In the genomic region with DNA sequence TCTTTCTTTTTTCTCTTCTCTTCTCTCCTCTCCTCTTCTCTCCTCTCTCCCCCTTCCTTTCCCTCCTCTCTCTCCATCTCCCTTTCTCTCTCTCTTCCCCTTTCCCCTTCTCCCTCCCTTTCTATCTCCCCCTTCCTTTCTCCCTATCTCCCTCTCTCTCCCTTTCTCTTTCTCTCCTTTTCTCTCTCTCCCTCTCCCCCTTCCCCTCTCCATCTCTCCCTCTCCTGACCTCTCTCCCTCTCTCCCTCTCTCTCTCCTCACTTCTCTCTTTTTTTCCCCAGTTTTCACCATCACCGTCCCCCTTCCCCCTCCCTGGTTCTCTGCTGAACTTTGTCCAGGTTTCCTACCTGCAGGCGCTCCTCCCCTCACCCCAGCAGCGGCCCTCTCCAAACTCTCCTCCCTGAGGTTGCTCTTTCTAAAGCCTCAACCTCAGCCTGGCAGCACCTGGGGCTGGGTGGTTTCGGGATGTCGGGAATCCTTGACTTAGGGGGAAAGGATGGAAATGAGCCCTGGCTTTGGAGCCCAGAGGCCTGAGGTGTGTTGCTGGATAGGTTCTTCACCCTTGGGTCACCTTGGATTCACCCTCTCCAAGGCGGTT, we compare ENCODE assay signal across 9 cellular contexts. TPM values are rescaled to one million over a fixed set of nuclear protein-coding genes. Genes with fewer than 3 reads are reported as not detected.
DNase-seq lines count a peak whose midpoint lies in the region; ATAC-seq and TF ChIP-seq lines count a peak whose summit lies in the region.
"Had no signal": no experiment of that assay in that cellular context is flagged by ENCODE, and none has a peak within 500 bp of the region (broad histone marks: within the 10 kb centered on the region; RNA-seq: fewer than 3 reads in every experiment).

No MANE protein-coding gene starts in this region.

- no peaks in the 10 kb centered on the region for H3K79me1 ChIP-seq in mesenchymal stem cell (replicated peaks; ENCODE audit: low read length, poor library complexity, severe bottlenecking)

- H4K8ac ChIP-seq in mesenchymal stem cell (ENCODE audit: low read length): no peak overlapping the region

- WGBS in mesenchymal stem cell: 11% methylated on average over 4 of the region's 6 CpGs

- H2BK12ac ChIP-seq in mesenchymal stem cell (ENCODE audit: low read length in 2 of 2): no peak overlapping the region

- H3K4me1 Mint-ChIP-seq in HFFc6 (ENCODE audit: low read depth): peaks cover 29% of the 10 kb centered on the region
- H3K4me1 Mint-ChIP-seq in activated CD8-positive, alpha-beta T cell treated with anti-CD3 and anti-CD28 coated beads, Interleukin-2, amount 10 ng/mL, durations not matched to agents 7 days and 5 days (ENCODE audit: low read depth): no peaks in the 10 kb centered on the region

- no peak overlapping the region for H2BK120ac ChIP-seq in mesenchymal stem cell (ENCODE audit: low read depth, low read length)

- H3K4me3 ChIP-seq in duodenal mucosa (ENCODE audit: low read depth in 1 of 2, low read length in 2 of 2): peak overlapping the region; percentile 49 to 50
- H3K4me3 ChIP-seq in mesenchymal stem cell (ENCODE audit: insufficient read depth in 1 of 2, low read depth in 1 of 2, low read length in 2 of 2): peak overlapping the region in 1 of 2 experiments; percentile 79
- peak overlapping the region; percentile 21 for H3K4me3 ChIP-seq in thoracic aorta

- ATAC-seq in thoracic aorta (ENCODE audit: insufficient number of reproducible peaks, low FRiP score, low read depth) (no peak), GM21423 (IDR thresholded peaks at IDR 0.05; ENCODE audit: unreplicated experiment) (no peak)
- ATAC-seq in activated CD8-positive, alpha-beta T cell treated with anti-CD3 and anti-CD28 coated beads, Interleukin-2, amount 10 ng/mL, durations not matched to agents 7 days and 5 days: no peak

- no peak overlapping the region for H3K14ac ChIP-seq in mesenchymal stem cell (ENCODE audit: low read length in 2 of 2)

- H3K23ac ChIP-seq in mesenchymal stem cell (ENCODE audit: low read length in 2 of 2): peak overlapping the region in 1 of 2 experiments; percentile 26

- POLR2A ChIA-PET in activated CD8-positive, alpha-beta T cell treated with anti-CD3 and anti-CD28 coated beads, Interleukin-2, amount 10 ng/mL, durations not matched to agents 7 days and 5 days (lab: Charles Lee): no interaction called here

- no peak for TF ChIP-seq CTCF in HFFc6 (IDR thresholded peaks at IDR 0.05)
- TF ChIP-seq CTCF in thoracic aorta (IDR thresholded peaks at IDR 0.05): no peak

- no peak overlapping the region for H4K91ac ChIP-seq in mesenchymal stem cell (ENCODE audit: low read length)

- H3K27ac Mint-ChIP-seq in HFFc6: peak overlapping the region; percentile 16; the same call in 1 of the 2 replicates
- H3K27ac Mint-ChIP-seq in activated CD8-positive, alpha-beta T cell treated with anti-CD3 and anti-CD28 coated beads, Interleukin-2, amount 10 ng/mL, durations not matched to agents 7 days and 5 days: no peak overlapping the region

- no peaks in the 10 kb centered on the region for H3K9me3 Mint-ChIP-seq in HFFc6
- H3K9me3 Mint-ChIP-seq in activated CD8-positive, alpha-beta T cell treated with anti-CD3 and anti-CD28 coated beads, Interleukin-2, amount 10 ng/mL, durations not matched to agents 7 days and 5 days (ENCODE audit: insufficient read depth): no peaks in the 10 kb centered on the region

- H3K27me3 ChIP-seq in duodenal mucosa (ENCODE audit: control insufficient read depth in 1 of 2, insufficient read depth in 2 of 2, low read length in 2 of 2) (peaks cover 76 to 92% of the 10 kb centered on the region in 2 donors), mesenchymal stem cell (ENCODE audit: control insufficient read depth in 1 of 2, insufficient read depth in 1 of 2, low read length in 2 of 2) (peaks cover 83 to 98% of the 10 kb centered on the region in 2 experiments), thoracic aorta (replicated peaks; ENCODE audit: insufficient read depth) (peaks cover 27% of the 10 kb centered on the region)

- CTCF ChIA-PET in activated CD8-positive, alpha-beta T cell treated with anti-CD3 and anti-CD28 coated beads, Interleukin-2, amount 10 ng/mL, durations not matched to agents 7 days and 5 days (lab: Charles Lee): no interaction called here

- H2BK15ac ChIP-seq in mesenchymal stem cell (ENCODE audit: low read depth, poor library complexity, severe bottlenecking): no peak overlapping the region

- H3K36me3 Mint-ChIP-seq in HFFc6 (ENCODE audit: low read depth): no peaks in the 10 kb centered on the region
- H3K36me3 Mint-ChIP-seq in activated CD8-positive, alpha-beta T cell treated with anti-CD3 and anti-CD28 coated beads, Interleukin-2, amount 10 ng/mL, durations not matched to agents 7 days and 5 days (ENCODE audit: low read depth): no peaks in the 10 kb centered on the region

- no peak for DNase-seq in HFFc6
- no peak for DNase-seq in mesenchymal stem cell
- no peak for DNase-seq in thoracic aorta (ENCODE audit: low spot score)
- DNase-seq in NOMO-1 treated with DMSO at 0.1 percent for 48 hours (lab: John Stamatoyannopoulos, UW; ENCODE audit: unreplicated experiment): no peak
- DNase-seq in activated CD8-positive, alpha-beta T cell treated with anti-CD3 and anti-CD28 coated beads, Interleukin-2, amount 10 ng/mL, durations not matched to agents 7 days and 5 days: no peak
- DNase-seq: activated CD8-positive, alpha-beta memory T cell treated with anti-CD3 and anti-CD28 coated beads, Interleukin-2, amount 50 U/mL, for 4 hours; stimulated activated naive CD4-positive, alpha-beta T cell treated with Interleukin-2 at 50 U/mL for 16 hours had no signal

- no peak overlapping the region for H3K4me2 ChIP-seq in mesenchymal stem cell (ENCODE audit: low read length, poor library complexity, severe bottlenecking)

- no peak overlapping the region for H3K18ac ChIP-seq in mesenchymal stem cell (ENCODE audit: low read depth in 1 of 2, low read length in 2 of 2)

- no peaks in the 10 kb centered on the region for H3K9me3 ChIP-seq in duodenal mucosa (ENCODE audit: control insufficient read depth in 1 of 2, low read length in 2 of 2)
- H3K9me3 ChIP-seq in mesenchymal stem cell (ENCODE audit: control insufficient read depth, low read length): no peaks in the 10 kb centered on the region
- H3K9me3 ChIP-seq in thoracic aorta: no peaks in the 10 kb centered on the region

- H3K27ac ChIP-seq in duodenal mucosa (ENCODE audit: low read depth, low read length) (no peak overlapping the region), mesenchymal stem cell (ENCODE audit: low read length, poor library complexity, severe bottlenecking) (no peak overlapping the region), thoracic aorta (no peak overlapping the region)

- H2AFZ ChIP-seq in mesenchymal stem cell (ENCODE audit: low read depth, low read length): no peak overlapping the region

- H2BK5ac ChIP-seq in mesenchymal stem cell (ENCODE audit: low read depth, low read length, poor library complexity, severe bottlenecking): no peak overlapping the region

- peak overlapping the region; percentile 85 for H3K4me3 Mint-ChIP-seq in HFFc6
- no peak overlapping the region for H3K4me3 Mint-ChIP-seq in activated CD8-positive, alpha-beta T cell treated with anti-CD3 and anti-CD28 coated beads, Interleukin-2, amount 10 ng/mL, durations not matched to agents 7 days and 5 days

- H3K4me1 ChIP-seq in duodenal mucosa (ENCODE audit: control insufficient read depth in 1 of 2, insufficient read depth in 2 of 2, low read length in 2 of 2) (peaks cover 0 to 21% of the 10 kb centered on the region in 2 donors), mesenchymal stem cell (ENCODE audit: control insufficient read depth, insufficient read depth, low read depth, low read length) (no peaks in the 10 kb centered on the region), thoracic aorta (ENCODE audit: control insufficient read depth in 1 of 2, low read depth in 2 of 2) (peaks cover 0 to 9% of the 10 kb centered on the region in 2 donors)

- H3K36me3 ChIP-seq in duodenal mucosa (ENCODE audit: control insufficient read depth in 1 of 2, insufficient read depth in 2 of 2, low read length in 2 of 2) (no peaks in the 10 kb centered on the region), mesenchymal stem cell (ENCODE audit: control insufficient read depth in 1 of 2, insufficient read depth in 2 of 2, low read depth in 1 of 2, low read length in 2 of 2) (no peaks in the 10 kb centered on the region), thoracic aorta (no peaks in the 10 kb centered on the region)

- H3K9ac ChIP-seq in duodenal mucosa (ENCODE audit: low read depth in 1 of 2, low read length in 2 of 2) (no peak overlapping the region), mesenchymal stem cell (ENCODE audit: low read length) (peak overlapping the region; percentile 78)

- H3K4ac ChIP-seq in mesenchymal stem cell (ENCODE audit: low read depth in 1 of 2, low read length in 2 of 2): peak overlapping the region in 1 of 2 experiments; percentile 33

- no peak overlapping the region for H2AK5ac ChIP-seq in mesenchymal stem cell (ENCODE audit: low read length, severe bottlenecking)

- peaks cover 9% of the 10 kb centered on the region for H3K27me3 Mint-ChIP-seq in HFFc6 (ENCODE audit: insufficient read depth)
- peaks cover 83% of the 10 kb centered on the region for H3K27me3 Mint-ChIP-seq in activated CD8-positive, alpha-beta T cell treated with anti-CD3 and anti-CD28 coated beads, Interleukin-2, amount 10 ng/mL, durations not matched to agents 7 days and 5 days (ENCODE audit: low read depth)

RNA-seq across cellular contexts. Expression of a gene that starts 14.7 kb away (rescaled TPM):
- total RNA-seq in HFFc6 (2021; fragmentation: NEBNext Ultra II Directional; extraction: Animal tissue kit (Norgen Biotek cat#: 25700)): 100 to 1,000 TPM; 108 to 145 (median 127) TPM
- polyA plus RNA-seq in mesenchymal stem cell (2013, experiment 1 of 2): 59.8 TPM
- 57.6 TPM for polyA plus RNA-seq in mesenchymal stem cell (2013, experiment 2 of 2)
- 1 to 10 TPM in 1 of 2 donors, under 1 TPM in 1; 0.81 to 3.5 TPM for total RNA-seq in thoracic aorta
- total RNA-seq in activated CD8-positive, alpha-beta T cell treated with anti-CD3 and anti-CD28 coated beads, Interleukin-2, amount 10 ng/mL, durations not matched to agents 7 days and 5 days: not detected

Comparison
In these comparisons a context has a peak if more than half of its experiments do, and no peak if none do; other contexts are left out.
1. RNA of a gene that starts 14.7 kb away (total RNA-seq): 108 to 145 TPM in HFFc6; 0.81 to 3.5 TPM in thoracic aorta and not detected in activated CD8-positive, alpha-beta T cell treated with anti-CD3 and anti-CD28 coated beads, Interleukin-2, amount 10 ng/mL, durations not matched to agents 7 days and 5 days; every median in the first group is over 10 times any median in the second.